1 cellular context compared by ENCODE assay signal in genomic region chrX:21972046-21972445, GRCh38.
TF ChIP-seq lines count a peak whose summit lies in the region.

No MANE protein-coding gene starts in this region.

TF ChIP-seq in IMR-90, 13 proteins besides CTCF, POLR2A, EP300 and RAD21:
- TF ChIP-seq NFE2L2 (IDR thresholded peaks at IDR 0.05; ENCODE audit: low read depth, low read length) (no peak), MAZ (IDR thresholded peaks at IDR 0.05; ENCODE audit: borderline replicate concordance, low read depth, low read length) (no peak)
